In the genomic region with DNA sequence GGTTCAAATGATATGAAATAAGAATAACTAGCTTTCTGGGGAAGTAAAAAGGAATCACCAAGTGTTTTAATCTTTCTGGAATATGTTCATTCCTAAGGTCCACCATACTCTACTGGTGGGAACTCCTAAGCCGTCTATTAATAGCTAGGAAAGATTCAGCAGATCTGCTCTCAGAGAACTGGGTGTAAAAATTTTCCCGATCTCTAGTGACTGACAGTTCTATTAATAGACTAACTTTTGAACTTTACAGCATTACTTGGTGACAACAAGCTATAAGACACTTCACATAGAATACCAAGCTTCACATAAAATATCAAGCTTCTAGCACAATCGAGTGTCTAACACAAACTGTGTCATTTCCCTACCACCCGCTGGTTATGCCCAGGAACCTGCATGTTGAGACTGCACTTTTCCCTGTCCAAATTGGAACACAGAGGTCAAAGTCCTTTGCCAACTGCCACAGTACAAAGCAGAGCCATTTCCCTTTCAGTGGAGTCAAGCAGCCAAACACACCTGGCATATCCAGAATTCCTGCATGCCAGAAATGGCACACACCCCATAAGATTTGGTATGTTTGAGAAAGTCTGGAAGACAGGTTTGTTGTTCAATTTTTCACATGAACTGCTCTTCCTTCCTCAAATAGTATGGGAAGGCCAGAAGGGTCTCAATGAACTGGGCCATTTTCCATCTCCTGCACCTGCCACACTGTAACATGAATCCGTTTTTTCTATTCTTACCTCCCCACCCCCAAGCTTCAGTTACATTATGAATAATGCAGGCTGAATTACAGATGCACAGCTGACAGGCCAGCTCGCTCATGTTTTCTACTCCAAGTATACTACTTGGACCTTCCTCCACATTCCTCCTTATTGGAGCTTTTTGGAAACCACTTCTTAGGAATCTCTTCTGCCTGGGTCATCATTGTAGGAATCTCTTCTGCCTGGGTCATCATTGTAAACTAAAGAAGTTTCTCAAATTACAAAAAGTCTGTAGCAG, we compare ENCODE assay signal across 10 cellular contexts. TPM values are rescaled to one million over a fixed set of nuclear protein-coding genes. Genes with fewer than 3 reads are reported as not detected.
DNase-seq lines count a peak whose midpoint lies in the region; ATAC-seq lines count a peak whose summit lies in the region.
"Had no signal": no experiment of that assay in that cellular context is flagged by ENCODE, and none has a peak within 500 bp of the region (broad histone marks: within the 10 kb centered on the region; RNA-seq: fewer than 3 reads in every experiment).

No MANE protein-coding gene starts in this region.

- DNase-seq in AG08395 (ENCODE audit: low spot score) (peak; percentile 7), HuH-7 (ENCODE audit: low spot score) (peak; percentile 70), SW480 (ENCODE audit: low spot score) (peak; percentile 83), left lobe of liver (ENCODE audit: low spot score) (peak; percentile 82), SIG-M5 (lab: John Stamatoyannopoulos, UW) (no peak), amygdala (lab: John Stamatoyannopoulos, UW) (no peak)
- DNase-seq: GDM1 had no signal

- ATAC-seq in left lobe of liver, result peak; percentile 45
- ATAC-seq in HG03520 (IDR thresholded peaks at IDR 0.05; ENCODE audit: unreplicated experiment), result no peak
- ATAC-seq in GM21423 (IDR thresholded peaks at IDR 0.05; ENCODE audit: unreplicated experiment), result no peak
- ATAC-seq: Panc1 had no signal

RNA-seq across cellular contexts. Expression of a gene that starts 3.7 kb away (rescaled TPM):
- total RNA-seq in left lobe of liver, result 57.7 TPM

RNA-seq across cellular contexts. Expression of a gene that starts 57.0 kb away (rescaled TPM):
- 16.7 TPM for total RNA-seq in left lobe of liver

Comparison
In these comparisons a context has a peak if more than half of its experiments do, and no peak if none do; other contexts are left out.
1. DNase-seq: peak in AG08395 (single experiment), HuH-7 (single experiment), SW480 (single experiment) and left lobe of liver (single experiment); none in SIG-M5 (single experiment) and amygdala (0 of 56).